22 cellular contexts compared by ENCODE assay signal in genomic region chr15:48654799-48655198, GRCh38.
"Had no signal": no experiment of that assay in that cellular context is flagged by ENCODE, and none has a peak within 500 bp of the region (broad histone marks: within the 10 kb centered on the region; RNA-seq: fewer than 3 reads in every experiment).

No MANE protein-coding gene starts in this region.

- H3K4me1 ChIP-seq: colonic mucosa, left lung, pancreas, prostate gland, spleen, transverse colon had no signal

- DNase-seq: activated B cell treated with CpG ODN at 0.5 μM for 24 hours; activated CD4-positive, alpha-beta T cell treated with anti-CD3 and anti-CD28 coated beads, Interleukin-2, amount 50 U/mL, for 1 hour; activated CD8-positive, alpha-beta T cell treated with anti-CD3 and anti-CD28 coated beads for 36 hours; activated gamma-delta T cell treated with Interleukin-2 at 50 U/mL for 16 hours; activated T-cell treated with anti-CD3 and anti-CD28 coated beads, Interleukin-2, amount 50 U/mL, for 4 hours; cerebellar nuclear complex; colonic mucosa; effector CD8-positive, alpha-beta T cell; kidney glomerular epithelial cell; left lung; naive B cell; pancreas; retina; spleen; stimulated activated naive CD4-positive, alpha-beta T cell treated with Interleukin-2 at 50 U/mL for 16 hours; T-helper 1 cell; testis; transverse colon had no signal

- H3K27me3 ChIP-seq: colonic mucosa, left lung, pancreas, spleen, testis, transverse colon had no signal

- H3K9me3 ChIP-seq: colonic mucosa, left lung, pancreas, prostate gland, spleen, testis, transverse colon had no signal

- ATAC-seq: activated CD8-positive, alpha-beta T cell treated with anti-CD3 and anti-CD28 coated beads for 36 hours; activated naive CD4-positive, alpha-beta T cell treated with anti-CD3 and anti-CD28 coated beads, Interleukin-2, amount 50 U/mL, for 72 hours; activated T-cell treated with anti-CD3 and anti-CD28 coated beads, Interleukin-2, amount 50 U/mL, for 4 hours; activated T-helper 17 cell treated with anti-CD3 and anti-CD28 coated beads, Interleukin-2, amount 50 U/mL, for 72 hours; left lung; pancreas had no signal

- H3K27ac ChIP-seq: colonic mucosa, epithelial cell of prostate, left lung, pancreas, prostate gland, spleen, testis, transverse colon had no signal

- H3K36me3 ChIP-seq: colonic mucosa, left lung, pancreas, prostate gland, spleen, transverse colon had no signal

- H3K4me3 ChIP-seq: colonic mucosa, left lung, pancreas, prostate gland, spleen, testis, transverse colon had no signal
